In genomic region chr2:71130325-71131260, GRCh38 we compare ENCODE assay signal across 8 cellular contexts. TPM values are rescaled to one million over a fixed set of nuclear protein-coding genes. Genes with fewer than 3 reads are reported as not detected.
DNase-seq lines count a peak whose midpoint lies in the region; ATAC-seq and TF ChIP-seq lines count a peak whose summit lies in the region.

MPHOSPH10 (plus strand) TSS chr2:71130634; CDS start chr2:71130666, 32 bp downstream.

- H3K27me3 ChIP-seq in Panc1 (ENCODE audit: control insufficient read depth, insufficient read depth, low read length) (no peaks in the 10 kb centered on the region), esophagus squamous epithelium (no peaks in the 10 kb centered on the region)

- no peak within 1 kb of the TSS for H3K4me3 Mint-ChIP-seq in IgD-negative memory B cell
- H3K4me3 Mint-ChIP-seq in activated T-cell treated with anti-CD3 and anti-CD28 coated beads, Interleukin-2, amount 50 U/mL, for 4 hours: no peak within 1 kb of the TSS

- H3K9me3 Mint-ChIP-seq in IgD-negative memory B cell: no peaks in the 10 kb centered on the region
- no peaks in the 10 kb centered on the region for H3K9me3 Mint-ChIP-seq in activated T-cell treated with anti-CD3 and anti-CD28 coated beads, Interleukin-2, amount 50 U/mL, for 4 hours

- CTCF ChIA-PET in Panc1 (lab: Charles Lee): no interaction called here

- TF ChIP-seq CTCF in Panc1 (IDR thresholded peaks at IDR 0.05) (no peak), esophagus squamous epithelium (IDR thresholded peaks at IDR 0.05) (no peak)

- 0% methylated on average over 35 to 39 of the region's 52 CpGs for WGBS in esophagus squamous epithelium, 2 donors

- no TSS peak for BruUV-seq in Panc1 (replicated peaks; lab: Mats Ljungman, UMichigan)

- H3K4me1 ChIP-seq in Panc1 (ENCODE audit: control insufficient read depth, insufficient read depth, low read length) (peaks cover 10% of the 10 kb centered on the region), esophagus squamous epithelium (peaks cover 13 to 53% (median 26%) of the 10 kb centered on the region in 3 donors)

- H3K36me3 ChIP-seq in Panc1 (ENCODE audit: control insufficient read depth, insufficient read depth, low read length) (peaks cover 29% of the 10 kb centered on the region), esophagus squamous epithelium (peaks cover 0 to 30% (median 8%) of the 10 kb centered on the region in 3 donors)

- no peak within 1 kb of the TSS for H3K27ac Mint-ChIP-seq in IgD-negative memory B cell

- in situ Hi-C loops in Panc1 (cut with HindIII; ENCODE audit: low pct_unique_long_range_greater_than_20kb, low sequenced_read_pairs): no loop called here

- DNase-seq in DMS79 (lab: John Stamatoyannopoulos, UW) (peak; percentile 87), Panc1 (ENCODE audit: low read depth, low spot score) (peak; percentile 81), esophagus squamous epithelium (lab: John Stamatoyannopoulos, UW) (peak; percentile 64), myocyte (ENCODE audit: low read depth) (peak; percentile 92)
- DNase-seq in activated T-cell treated with anti-CD3 and anti-CD28 coated beads, Interleukin-2, amount 50 U/mL, for 4 hours: peak; percentile 83
- peak; percentile 70 to 84 for DNase-seq in stimulated activated CD8-positive, alpha-beta memory T cell treated with anti-CD3 and anti-CD28 coated beads, Interleukin-7, amount 100 ng/mL, for 4 hours (ENCODE audit: low read depth in 2 of 2)

- ATAC-seq in GM21619 (IDR thresholded peaks at IDR 0.05; ENCODE audit: unreplicated experiment) (peak; percentile 94), Panc1 (peak; percentile 99)
- peak; percentile 96 for ATAC-seq in activated T-cell treated with anti-CD3 and anti-CD28 coated beads, Interleukin-2, amount 50 U/mL, for 4 hours

- H3K27me3 Mint-ChIP-seq in IgD-negative memory B cell: no peaks in the 10 kb centered on the region
- H3K27me3 Mint-ChIP-seq in activated T-cell treated with anti-CD3 and anti-CD28 coated beads, Interleukin-2, amount 50 U/mL, for 4 hours (ENCODE audit: low read depth): no peaks in the 10 kb centered on the region

- peaks cover 1% of the 10 kb centered on the region for H3K36me3 Mint-ChIP-seq in IgD-negative memory B cell
- H3K36me3 Mint-ChIP-seq in activated T-cell treated with anti-CD3 and anti-CD28 coated beads, Interleukin-2, amount 50 U/mL, for 4 hours (ENCODE audit: insufficient read depth): peaks cover 6% of the 10 kb centered on the region

- no peaks in the 10 kb centered on the region for H3K9me3 ChIP-seq in Panc1 (ENCODE audit: control insufficient read depth, insufficient read depth, low read depth, low read length)
- no peaks in the 10 kb centered on the region for H3K9me3 ChIP-seq in esophagus squamous epithelium

- peak in 2 of 4 donors; percentile 1 to 11 for TF ChIP-seq POLR2A in esophagus squamous epithelium (IDR thresholded peaks at IDR 0.05)

- peaks cover 12 to 13% (median 13%) of the 10 kb centered on the region in 3 donors for H3K4me1 Mint-ChIP-seq in IgD-negative memory B cell
- peaks cover 13% of the 10 kb centered on the region for H3K4me1 Mint-ChIP-seq in activated T-cell treated with anti-CD3 and anti-CD28 coated beads, Interleukin-2, amount 50 U/mL, for 4 hours (ENCODE audit: low read depth)

- intact Hi-C loops in Panc1 (cut with micrococcal nuclease; ENCODE audit: unreplicated experiment): no loop called here
- intact Hi-C loops in esophagus squamous epithelium (cut with DNase I): no loop called here

- peak within 1 kb of the TSS; percentile 91 for H3K27ac ChIP-seq in Panc1 (ENCODE audit: low read length)
- H3K27ac ChIP-seq in esophagus squamous epithelium: peak within 1 kb of the TSS; percentile 92 to 99 (median 97)

- POLR2A ChIA-PET in Panc1 (lab: Charles Lee): no interaction called here

- peak within 1 kb of the TSS; percentile 98 to 99 for H3K4me3 ChIP-seq in Panc1 (ENCODE audit: low read depth in 2 of 2, low read length in 2 of 2)
- H3K4me3 ChIP-seq in esophagus squamous epithelium: peak within 1 kb of the TSS; percentile 77 to 97 (median 80)

RNA-seq across cellular contexts. Expression of gene MPHOSPH10, which starts in this region (rescaled TPM):
- polyA plus RNA-seq in IgD-negative memory B cell: 25.2 TPM
- total RNA-seq in Panc1 (2021; ENCODE audit: unreplicated experiment) (34.1 TPM), esophagus squamous epithelium (10 to 100 TPM; 18.9 to 33.0 (median 29.8) TPM), myocyte (25.9 and 29.0 TPM in 2 replicates)
- polyA plus RNA-seq in Panc1 (2012; ENCODE audit: insufficient read length): 20.8 TPM
- 10 to 100 TPM; 85.0 to 90.0 (median 85.7) TPM for total RNA-seq in activated T-cell treated with anti-CD3 and anti-CD28 coated beads, Interleukin-2, amount 50 U/mL, for 4 hours
- 13.4 TPM for polyA plus RNA-seq in myocyte (2012)

Comparison
In these comparisons a context has a peak if more than half of its experiments do, and no peak if none do; other contexts are left out.
1. Peak in every context shown above with its lines: DNase-seq, ATAC-seq, H3K4me3 ChIP-seq and H3K27ac ChIP-seq.